30 cellular contexts compared by ENCODE assay signal in genomic region chr14:105208738-105209075, GRCh38.
"Had no signal": no experiment of that assay in that cellular context is flagged by ENCODE, and none has a peak within 500 bp of the region (broad histone marks: within the 10 kb centered on the region; RNA-seq: fewer than 3 reads in every experiment).

No MANE protein-coding gene starts in this region.

- H3K27me3 Mint-ChIP-seq: activated CD4-positive, alpha-beta memory T cell treated with anti-CD3 and anti-CD28 coated beads for 36 hours; activated CD4-positive, alpha-beta T cell treated with anti-CD3 and anti-CD28 coated beads for 36 hours; activated CD4-positive, alpha-beta T cell treated with anti-CD3 and anti-CD28 coated beads, Interleukin-2, amount 10 ng/mL, durations not matched to agents 24 days and 14 days; activated CD8-positive, alpha-beta memory T cell treated with anti-CD3 and anti-CD28 coated beads, Interleukin-2, amount 10 ng/mL, durations not matched to agents 7 days and 5 days; activated naive CD8-positive, alpha-beta T cell had no signal

- H3K36me3 Mint-ChIP-seq: activated CD4-positive, alpha-beta memory T cell treated with anti-CD3 and anti-CD28 coated beads for 36 hours; activated CD8-positive, alpha-beta memory T cell treated with anti-CD3 and anti-CD28 coated beads, Interleukin-2, amount 10 ng/mL, durations not matched to agents 7 days and 5 days; activated naive CD8-positive, alpha-beta T cell; brain had no signal

- ATAC-seq: activated CD4-positive, alpha-beta T cell treated with anti-CD3 and anti-CD28 coated beads for 36 hours; activated CD8-positive, alpha-beta memory T cell treated with anti-CD3 and anti-CD28 coated beads, Interleukin-2, amount 10 ng/mL, durations not matched to agents 7 days and 5 days; activated CD8-positive, alpha-beta T cell treated with anti-CD3 and anti-CD28 coated beads, Interleukin-2, amount 10 ng/mL, durations not matched to agents 7 days and 5 days; gastroesophageal sphincter; heart right ventricle had no signal

- H3K27ac ChIP-seq: ascending aorta, breast epithelium, cardiac muscle cell, colonic mucosa, epithelial cell of prostate, esophagus squamous epithelium, gastroesophageal sphincter, heart right ventricle had no signal

- DNase-seq: activated CD4-positive, alpha-beta memory T cell treated with anti-CD3 and anti-CD28 coated beads for 36 hours; activated CD4-positive, alpha-beta T cell treated with anti-CD3 and anti-CD28 coated beads for 36 hours; activated CD4-positive, alpha-beta T cell treated with anti-CD3 and anti-CD28 coated beads, Interleukin-2, amount 10 ng/mL, durations not matched to agents 24 days and 14 days; activated CD4-positive, CD25-positive, alpha-beta regulatory T cell; activated CD4-positive, CD25-positive, alpha-beta regulatory T cell treated with anti-CD3 and anti-CD28 coated beads, Interleukin-2, amount 50 U/mL, for 72 hours; activated CD8-positive, alpha-beta memory T cell treated with anti-CD3 and anti-CD28 coated beads, Interleukin-2, amount 10 ng/mL, durations not matched to agents 7 days and 5 days; activated CD8-positive, alpha-beta memory T cell treated with anti-CD3 and anti-CD28 coated beads, Interleukin-2, amount 50 U/mL, for 4 hours; activated CD8-positive, alpha-beta T cell treated with anti-CD3 and anti-CD28 coated beads, Interleukin-2, amount 10 ng/mL, durations not matched to agents 7 days and 5 days; activated effector memory CD4-positive, alpha-beta T cell treated with anti-CD3 and anti-CD28 coated beads, Interleukin-2, amount 50 U/mL, for 16 hours; activated naive CD4-positive, alpha-beta T cell treated with anti-CD3 and anti-CD28 coated beads, Interleukin-2, amount 10 ng/mL, durations not matched to agents 7 days and 5 days; activated T-cell treated with anti-CD3 and anti-CD28 coated beads, Interleukin-2, amount 50 U/mL, for 1 hour; activated T-cell treated with anti-CD3 and anti-CD28 coated beads, Interleukin-2, amount 50 U/mL, for 48 hours; central memory CD4-positive, alpha-beta T cell; cerebellar nuclear complex; colonic mucosa; effector CD8-positive, alpha-beta T cell; esophagus squamous epithelium; foreskin melanocyte; T-helper 1 cell; T-helper 2 cell had no signal

- H3K4me3 Mint-ChIP-seq: activated CD4-positive, alpha-beta memory T cell treated with anti-CD3 and anti-CD28 coated beads for 36 hours; activated CD4-positive, alpha-beta T cell treated with anti-CD3 and anti-CD28 coated beads for 36 hours; activated CD4-positive, alpha-beta T cell treated with anti-CD3 and anti-CD28 coated beads, Interleukin-2, amount 10 ng/mL, durations not matched to agents 24 days and 14 days; activated CD8-positive, alpha-beta memory T cell treated with anti-CD3 and anti-CD28 coated beads, Interleukin-2, amount 10 ng/mL, durations not matched to agents 7 days and 5 days; activated CD8-positive, alpha-beta T cell treated with anti-CD3 and anti-CD28 coated beads, Interleukin-2, amount 10 ng/mL, durations not matched to agents 7 days and 5 days; activated naive CD4-positive, alpha-beta T cell treated with anti-CD3 and anti-CD28 coated beads, Interleukin-2, amount 10 ng/mL, durations not matched to agents 7 days and 5 days; activated naive CD8-positive, alpha-beta T cell; activated T-helper 1 cell treated with anti-CD3 and anti-CD28 coated beads, Interleukin-12 subunit alpha, Interleukin-12 subunit beta, Interleukin-2, Interleukin-4 antibody, amounts not matched to agents 30 ng/mL and 10 ng/mL and 1 ng/mL, durations not matched to agents 14 hours and 24 hours and 36 hours; brain had no signal

- H3K4me1 Mint-ChIP-seq: activated CD4-positive, alpha-beta T cell treated with anti-CD3 and anti-CD28 coated beads, Interleukin-2, amount 10 ng/mL, durations not matched to agents 24 days and 14 days had no signal

- H3K4me3 ChIP-seq: ascending aorta, breast epithelium, cardiac muscle cell, colonic mucosa, esophagus squamous epithelium, gastroesophageal sphincter, heart right ventricle had no signal

- H3K27ac Mint-ChIP-seq: activated CD4-positive, alpha-beta memory T cell treated with anti-CD3 and anti-CD28 coated beads for 36 hours; activated CD4-positive, alpha-beta T cell treated with anti-CD3 and anti-CD28 coated beads for 36 hours; activated CD4-positive, alpha-beta T cell treated with anti-CD3 and anti-CD28 coated beads, Interleukin-2, amount 10 ng/mL, durations not matched to agents 24 days and 14 days; activated CD8-positive, alpha-beta memory T cell treated with anti-CD3 and anti-CD28 coated beads, Interleukin-2, amount 10 ng/mL, durations not matched to agents 7 days and 5 days; activated CD8-positive, alpha-beta T cell treated with anti-CD3 and anti-CD28 coated beads, Interleukin-2, amount 10 ng/mL, durations not matched to agents 7 days and 5 days; activated naive CD4-positive, alpha-beta T cell treated with anti-CD3 and anti-CD28 coated beads, Interleukin-2, amount 10 ng/mL, durations not matched to agents 7 days and 5 days; activated naive CD8-positive, alpha-beta T cell; activated T-helper 1 cell treated with anti-CD3 and anti-CD28 coated beads, Interleukin-12 subunit alpha, Interleukin-12 subunit beta, Interleukin-2, Interleukin-4 antibody, amounts not matched to agents 30 ng/mL and 10 ng/mL and 1 ng/mL, durations not matched to agents 14 hours and 24 hours and 36 hours; activated T-helper 2 cell treated with anti-CD3 and anti-CD28 coated beads, Interferon-gamma antibody, Interleukin-2, Interleukin-4, amounts not matched to agents 10 μg/mL and 5 μg/mL and 100 μg/mL, durations not matched to agents 14 hours and 24 hours and 36 hours had no signal

- H3K9me3 Mint-ChIP-seq: activated CD4-positive, alpha-beta memory T cell treated with anti-CD3 and anti-CD28 coated beads for 36 hours; activated CD4-positive, alpha-beta T cell treated with anti-CD3 and anti-CD28 coated beads, Interleukin-2, amount 10 ng/mL, durations not matched to agents 24 days and 14 days; activated naive CD4-positive, alpha-beta T cell treated with anti-CD3 and anti-CD28 coated beads, Interleukin-2, amount 10 ng/mL, durations not matched to agents 7 days and 5 days; activated T-helper 1 cell treated with anti-CD3 and anti-CD28 coated beads, Interleukin-12 subunit alpha, Interleukin-12 subunit beta, Interleukin-2, Interleukin-4 antibody, amounts not matched to agents 30 ng/mL and 10 ng/mL and 1 ng/mL, durations not matched to agents 14 hours and 24 hours and 36 hours; activated T-helper 2 cell treated with anti-CD3 and anti-CD28 coated beads, Interferon-gamma antibody, Interleukin-2, Interleukin-4, amounts not matched to agents 10 μg/mL and 5 μg/mL and 100 μg/mL, durations not matched to agents 14 hours and 24 hours and 36 hours; brain had no signal

- H3K9me3 ChIP-seq: ascending aorta, breast epithelium, colonic mucosa, esophagus squamous epithelium, gastroesophageal sphincter, heart right ventricle had no signal

- H3K36me3 ChIP-seq: breast epithelium, colonic mucosa had no signal

- H3K27me3 ChIP-seq: ascending aorta, breast epithelium, cardiac muscle cell, colonic mucosa, gastroesophageal sphincter, heart right ventricle had no signal
